ENCODE assay signal across 1 cellular context in the genomic region with DNA sequence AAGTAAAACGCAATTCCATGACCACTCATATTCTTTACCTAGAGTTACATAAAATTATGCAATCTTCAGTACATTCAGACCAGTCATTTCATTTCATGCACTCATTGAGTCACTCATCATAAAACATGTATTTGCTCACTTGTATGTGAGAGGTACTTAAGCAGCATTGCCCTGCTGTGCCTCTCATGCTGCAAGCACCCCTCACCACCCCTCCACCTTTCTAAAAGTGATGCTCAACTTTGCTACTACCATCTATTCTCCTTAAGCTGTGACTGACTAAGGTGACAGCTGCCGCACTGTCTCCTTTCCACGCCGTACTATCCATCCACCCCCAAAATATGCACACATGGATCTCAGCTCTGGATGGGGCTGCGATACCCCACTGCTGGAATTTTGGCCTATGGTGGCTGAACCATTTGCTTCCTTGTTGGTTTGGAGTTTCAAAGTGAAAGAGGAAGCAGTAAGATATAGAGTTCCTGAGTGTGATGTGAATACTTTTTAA.
A peak's percentile ranks its signal among the peaks of the same experiment; 100 is the strongest.
TF ChIP-seq lines count a peak whose summit lies in the region.

No MANE protein-coding gene starts in this region.

TF ChIP-seq in IMR-90, 13 proteins besides CTCF, POLR2A, EP300 and RAD21:
- no peak for TF ChIP-seq RFX5 (IDR thresholded peaks at IDR 0.05; ENCODE audit: low read depth, low read length)
- no peak for TF ChIP-seq RCOR1 (IDR thresholded peaks at IDR 0.05; ENCODE audit: insufficient replicate concordance, low read length)
- TF ChIP-seq MAZ (IDR thresholded peaks at IDR 0.05; ENCODE audit: borderline replicate concordance, low read depth, low read length): no peak
- no peak for TF ChIP-seq ELK1 (IDR thresholded peaks at IDR 0.05; ENCODE audit: borderline replicate concordance, low read depth, low read length)
- no peak for TF ChIP-seq BHLHE40 (IDR thresholded peaks at IDR 0.05; ENCODE audit: low read depth, low read length)
- TF ChIP-seq SMC3 (IDR thresholded peaks at IDR 0.05; ENCODE audit: low read depth, low read length): no peak
- no peak for TF ChIP-seq CHD1 (IDR thresholded peaks at IDR 0.05; ENCODE audit: low read depth, low read length)
- TF ChIP-seq CEBPB (IDR thresholded peaks at IDR 0.05; ENCODE audit: low read depth, low read length): peak; percentile 78
